1 cellular context compared by ENCODE assay signal in the genomic region with DNA sequence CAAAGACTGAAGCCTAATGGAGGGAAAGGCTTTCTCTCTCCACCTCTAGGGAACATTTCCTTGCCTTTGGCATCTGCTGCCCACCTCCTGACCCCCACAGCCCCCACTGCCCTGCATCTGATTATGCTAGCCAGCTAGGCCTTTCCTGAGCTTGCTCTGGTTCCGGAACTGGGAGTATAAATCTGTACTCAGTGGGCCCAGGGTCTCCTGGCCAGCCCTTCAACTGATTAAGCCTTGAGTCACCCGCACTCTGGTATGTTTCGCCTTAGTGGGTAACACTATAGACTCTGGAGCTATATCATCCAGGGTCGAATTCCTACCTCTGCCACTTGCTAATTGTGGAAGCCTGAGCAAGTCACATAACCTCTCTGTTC.
TF ChIP-seq lines count a peak whose summit lies in the region.

No MANE protein-coding gene starts in this region.

TF ChIP-seq in GM23338, 12 proteins besides CTCF, POLR2A, EP300 and RAD21 (continued from another document):
- TF ChIP-seq, protein P1, sequence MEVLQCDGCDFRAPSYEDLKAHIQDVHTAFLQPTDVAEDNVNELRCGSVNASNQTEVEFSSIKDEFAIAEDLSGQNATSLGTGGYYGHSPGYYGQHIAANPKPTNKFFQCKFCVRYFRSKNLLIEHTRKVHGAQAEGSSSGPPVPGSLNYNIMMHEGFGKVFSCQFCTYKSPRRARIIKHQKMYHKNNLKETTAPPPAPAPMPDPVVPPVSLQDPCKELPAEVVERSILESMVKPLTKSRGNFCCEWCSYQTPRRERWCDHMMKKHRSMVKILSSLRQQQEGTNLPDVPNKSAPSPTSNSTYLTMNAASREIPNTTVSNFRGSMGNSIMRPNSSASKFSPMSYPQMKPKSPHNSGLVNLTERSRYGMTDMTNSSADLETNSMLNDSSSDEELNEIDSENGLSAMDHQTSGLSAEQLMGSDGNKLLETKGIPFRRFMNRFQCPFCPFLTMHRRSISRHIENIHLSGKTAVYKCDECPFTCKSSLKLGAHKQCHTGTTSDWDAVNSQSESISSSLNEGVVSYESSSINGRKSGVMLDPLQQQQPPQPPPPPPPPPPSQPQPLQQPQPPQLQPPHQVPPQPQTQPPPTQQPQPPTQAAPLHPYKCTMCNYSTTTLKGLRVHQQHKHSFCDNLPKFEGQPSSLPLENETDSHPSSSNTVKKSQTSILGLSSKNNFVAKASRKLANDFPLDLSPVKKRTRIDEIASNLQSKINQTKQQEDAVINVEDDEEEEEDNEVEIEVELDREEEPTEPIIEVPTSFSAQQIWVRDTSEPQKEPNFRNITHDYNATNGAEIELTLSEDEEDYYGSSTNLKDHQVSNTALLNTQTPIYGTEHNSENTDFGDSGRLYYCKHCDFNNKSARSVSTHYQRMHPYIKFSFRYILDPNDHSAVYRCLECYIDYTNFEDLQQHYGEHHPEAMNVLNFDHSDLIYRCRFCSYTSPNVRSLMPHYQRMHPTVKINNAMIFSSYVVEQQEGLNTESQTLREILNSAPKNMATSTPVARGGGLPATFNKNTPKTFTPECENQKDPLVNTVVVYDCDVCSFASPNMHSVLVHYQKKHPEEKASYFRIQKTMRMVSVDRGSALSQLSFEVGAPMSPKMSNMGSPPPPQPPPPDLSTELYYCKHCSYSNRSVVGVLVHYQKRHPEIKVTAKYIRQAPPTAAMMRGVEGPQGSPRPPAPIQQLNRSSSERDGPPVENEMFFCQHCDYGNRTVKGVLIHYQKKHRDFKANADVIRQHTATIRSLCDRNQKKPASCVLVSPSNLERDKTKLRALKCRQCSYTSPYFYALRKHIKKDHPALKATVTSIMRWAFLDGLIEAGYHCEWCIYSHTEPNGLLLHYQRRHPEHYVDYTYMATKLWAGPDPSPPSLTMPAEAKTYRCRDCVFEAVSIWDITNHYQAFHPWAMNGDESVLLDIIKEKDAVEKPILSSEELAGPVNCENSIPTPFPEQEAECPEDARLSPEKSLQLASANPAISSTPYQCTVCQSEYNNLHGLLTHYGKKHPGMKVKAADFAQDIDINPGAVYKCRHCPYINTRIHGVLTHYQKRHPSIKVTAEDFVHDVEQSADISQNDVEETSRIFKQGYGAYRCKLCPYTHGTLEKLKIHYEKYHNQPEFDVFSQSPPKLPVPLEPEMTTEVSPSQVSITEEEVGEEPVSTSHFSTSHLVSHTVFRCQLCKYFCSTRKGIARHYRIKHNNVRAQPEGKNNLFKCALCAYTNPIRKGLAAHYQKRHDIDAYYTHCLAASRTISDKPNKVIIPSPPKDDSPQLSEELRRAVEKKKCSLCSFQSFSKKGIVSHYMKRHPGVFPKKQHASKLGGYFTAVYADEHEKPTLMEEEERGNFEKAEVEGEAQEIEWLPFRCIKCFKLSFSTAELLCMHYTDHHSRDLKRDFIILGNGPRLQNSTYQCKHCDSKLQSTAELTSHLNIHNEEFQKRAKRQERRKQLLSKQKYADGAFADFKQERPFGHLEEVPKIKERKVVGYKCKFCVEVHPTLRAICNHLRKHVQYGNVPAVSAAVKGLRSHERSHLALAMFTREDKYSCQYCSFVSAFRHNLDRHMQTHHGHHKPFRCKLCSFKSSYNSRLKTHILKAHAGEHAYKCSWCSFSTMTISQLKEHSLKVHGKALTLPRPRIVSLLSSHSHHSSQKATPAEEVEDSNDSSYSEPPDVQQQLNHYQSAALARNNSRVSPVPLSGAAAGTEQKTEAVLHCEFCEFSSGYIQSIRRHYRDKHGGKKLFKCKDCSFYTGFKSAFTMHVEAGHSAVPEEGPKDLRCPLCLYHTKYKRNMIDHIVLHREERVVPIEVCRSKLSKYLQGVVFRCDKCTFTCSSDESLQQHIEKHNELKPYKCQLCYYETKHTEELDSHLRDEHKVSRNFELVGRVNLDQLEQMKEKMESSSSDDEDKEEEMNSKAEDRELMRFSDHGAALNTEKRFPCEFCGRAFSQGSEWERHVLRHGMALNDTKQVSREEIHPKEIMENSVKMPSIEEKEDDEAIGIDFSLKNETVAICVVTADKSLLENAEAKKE (CRISPR knock-in tag; IDR thresholded peaks at IDR 0.05): no peak
- no peak for TF ChIP-seq JUNB (IDR thresholded peaks at IDR 0.05; ENCODE audit: unreplicated experiment)
- no peak for TF ChIP-seq STAT1 (IDR thresholded peaks at IDR 0.05; ENCODE audit: unreplicated experiment)
- TF ChIP-seq EZH2 (IDR thresholded peaks at IDR 0.05; ENCODE audit: low read depth, unreplicated experiment): no peak
- no peak for TF ChIP-seq ZNF114 (CRISPR knock-in tag; IDR thresholded peaks at IDR 0.05)
- TF ChIP-seq CREB1 (CRISPR knock-in tag; IDR thresholded peaks at IDR 0.05; ENCODE audit: low read depth): no peak
- TF ChIP-seq, protein P2, sequence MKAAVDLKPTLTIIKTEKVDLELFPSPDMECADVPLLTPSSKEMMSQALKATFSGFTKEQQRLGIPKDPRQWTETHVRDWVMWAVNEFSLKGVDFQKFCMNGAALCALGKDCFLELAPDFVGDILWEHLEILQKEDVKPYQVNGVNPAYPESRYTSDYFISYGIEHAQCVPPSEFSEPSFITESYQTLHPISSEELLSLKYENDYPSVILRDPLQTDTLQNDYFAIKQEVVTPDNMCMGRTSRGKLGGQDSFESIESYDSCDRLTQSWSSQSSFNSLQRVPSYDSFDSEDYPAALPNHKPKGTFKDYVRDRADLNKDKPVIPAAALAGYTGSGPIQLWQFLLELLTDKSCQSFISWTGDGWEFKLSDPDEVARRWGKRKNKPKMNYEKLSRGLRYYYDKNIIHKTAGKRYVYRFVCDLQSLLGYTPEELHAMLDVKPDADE (IDR thresholded peaks at IDR 0.05): no peak
- TF ChIP-seq ZNF331 (CRISPR knock-in tag; IDR thresholded peaks at IDR 0.05; ENCODE audit: low read depth): no peak
